Comparison of ENCODE assay signal across 17 cellular contexts in genomic region chr3:16239776-16240175, GRCh38. TPM values are rescaled to one million over a fixed set of nuclear protein-coding genes. Genes with fewer than 3 reads are reported as not detected.
DNase-seq lines count a peak whose midpoint lies in the region; ATAC-seq and TF ChIP-seq lines count a peak whose summit lies in the region.
"Had no signal": no experiment of that assay in that cellular context is flagged by ENCODE, and none has a peak within 500 bp of the region (broad histone marks: within the 10 kb centered on the region; RNA-seq: fewer than 3 reads in every experiment).

No MANE protein-coding gene starts in this region.

- peaks cover 5% of the 10 kb centered on the region for H3K27me3 Mint-ChIP-seq in activated T-helper 17 cell treated with anti-CD3 and anti-CD28 coated beads, Interleukin-2, amount 50 U/mL, for 72 hours
- H3K27me3 Mint-ChIP-seq: activated CD4-positive, alpha-beta memory T cell treated with anti-CD3 and anti-CD28 coated beads for 36 hours; activated naive CD8-positive, alpha-beta T cell; activated T-cell treated with anti-CD3 and anti-CD28 coated beads, Interleukin-2, amount 50 U/mL, for 24 hours had no signal

- H3K9me3 ChIP-seq in smooth muscle cell (replicated peaks; ENCODE audit: low read depth) = no peaks in the 10 kb centered on the region
- H3K9me3 ChIP-seq: BLaER1, tibial nerve had no signal

- no peak overlapping the region for H3K4me3 Mint-ChIP-seq in activated T-helper 17 cell treated with anti-CD3 and anti-CD28 coated beads, Interleukin-2, amount 50 U/mL, for 72 hours
- H3K4me3 Mint-ChIP-seq: activated CD4-positive, alpha-beta memory T cell treated with anti-CD3 and anti-CD28 coated beads for 36 hours; activated naive CD8-positive, alpha-beta T cell; activated T-cell treated with anti-CD3 and anti-CD28 coated beads, Interleukin-2, amount 50 U/mL, for 24 hours had no signal

- H3K4me1 Mint-ChIP-seq in activated T-helper 17 cell treated with anti-CD3 and anti-CD28 coated beads, Interleukin-2, amount 50 U/mL, for 72 hours = peaks cover 6% of the 10 kb centered on the region

- H3K9me3 Mint-ChIP-seq in activated T-helper 17 cell treated with anti-CD3 and anti-CD28 coated beads, Interleukin-2, amount 50 U/mL, for 72 hours = peaks cover 5% of the 10 kb centered on the region
- H3K9me3 Mint-ChIP-seq: activated CD4-positive, alpha-beta memory T cell treated with anti-CD3 and anti-CD28 coated beads for 36 hours; activated T-cell treated with anti-CD3 and anti-CD28 coated beads, Interleukin-2, amount 50 U/mL, for 24 hours had no signal

- H4K20me1 ChIP-seq in smooth muscle cell (ENCODE audit: low read depth) = no peaks in the 10 kb centered on the region
- H4K20me1 ChIP-seq: BLaER1 had no signal

- no peaks in the 10 kb centered on the region for H3K36me3 ChIP-seq in smooth muscle cell (ENCODE audit: low read depth)
- H3K36me3 ChIP-seq: BLaER1, tibial nerve had no signal

- H3K36me3 Mint-ChIP-seq in activated T-helper 17 cell treated with anti-CD3 and anti-CD28 coated beads, Interleukin-2, amount 50 U/mL, for 72 hours (ENCODE audit: low read depth) = no peaks in the 10 kb centered on the region
- H3K36me3 Mint-ChIP-seq: activated CD4-positive, alpha-beta memory T cell treated with anti-CD3 and anti-CD28 coated beads for 36 hours; activated naive CD8-positive, alpha-beta T cell had no signal

- H3K27ac Mint-ChIP-seq in activated T-helper 17 cell treated with anti-CD3 and anti-CD28 coated beads, Interleukin-2, amount 50 U/mL, for 72 hours = no peak overlapping the region
- H3K27ac Mint-ChIP-seq: activated CD4-positive, alpha-beta memory T cell treated with anti-CD3 and anti-CD28 coated beads for 36 hours; activated naive CD8-positive, alpha-beta T cell had no signal

- WGBS in smooth muscle cell (ENCODE audit: low lambda C conversion rate) = 14% methylated on average over 4 of the region's 4 CpGs

- no peaks in the 10 kb centered on the region for H3K27me3 ChIP-seq in smooth muscle cell (ENCODE audit: low read depth)
- H3K27me3 ChIP-seq: BLaER1, foreskin keratinocyte, tibial nerve had no signal

- H3K4me1 ChIP-seq in smooth muscle cell (ENCODE audit: low read depth) = peaks cover 11% of the 10 kb centered on the region

- peak overlapping the region; percentile 80 for H3K27ac ChIP-seq in smooth muscle cell (ENCODE audit: low read depth)
- H3K27ac ChIP-seq: BLaER1, foreskin keratinocyte had no signal

- H3F3A ChIP-seq in smooth muscle cell (ENCODE audit: low read depth) = peaks cover 12% of the 10 kb centered on the region

- H3K79me2 ChIP-seq in smooth muscle cell (ENCODE audit: low read depth) = no peaks in the 10 kb centered on the region

- DNase-seq in HFF-Myc (ENCODE audit: extremely low read depth, low read depth) (peak; percentile 48), fibroblast of peridontal ligament (ENCODE audit: extremely low read depth) (peak; percentile 49), smooth muscle cell (lab: John Stamatoyannopoulos, UW; ENCODE audit: unreplicated experiment) (no peak), ureter (ENCODE audit: low spot score) (no peak)
- DNase-seq: activated CD4-positive, alpha-beta memory T cell treated with anti-CD3 and anti-CD28 coated beads for 36 hours; activated T-cell treated with anti-CD3 and anti-CD28 coated beads, Interleukin-2, amount 50 U/mL, for 24 hours; DMS153; H7; NCI-H1105 treated with DMSO at 0.1 percent for 48 hours; stimulated activated CD4-positive, alpha-beta T cell treated with anti-CD3 and anti-CD28 coated beads, Interleukin-4, amount 100 ng/mL, for 4 hours had no signal

- no peak for TF ChIP-seq CTCF in HFF-Myc (IDR thresholded peaks at IDR 0.05; ENCODE audit: low read depth, low read length, missing control alignments)
- TF ChIP-seq CTCF in smooth muscle cell (IDR thresholded peaks at IDR 0.05; ENCODE audit: borderline replicate concordance, insufficient read depth, poor library complexity, severe bottlenecking) = no peak

- H2AFZ ChIP-seq in smooth muscle cell (ENCODE audit: low read depth) = peak overlapping the region; percentile 5

- H3K4me3 ChIP-seq in HFF-Myc (replicated peaks; ENCODE audit: low read depth, low read length) (no peak overlapping the region), smooth muscle cell (no peak overlapping the region)
- H3K4me3 ChIP-seq: BLaER1, tibial nerve had no signal

- peak overlapping the region; percentile 10 for H3K9ac ChIP-seq in smooth muscle cell (ENCODE audit: low read depth)
- H3K9ac ChIP-seq: BLaER1 had no signal

- peak overlapping the region; percentile 56 for H3K4me2 ChIP-seq in smooth muscle cell
- H3K4me2 ChIP-seq: BLaER1 had no signal

- ATAC-seq in activated T-helper 17 cell treated with anti-CD3 and anti-CD28 coated beads, Interleukin-2, amount 50 U/mL, for 72 hours (replicated peaks) = peak; percentile 23
- ATAC-seq in GM21723 (IDR thresholded peaks at IDR 0.05; ENCODE audit: unreplicated experiment) (no peak), HG03175 (IDR thresholded peaks at IDR 0.05; ENCODE audit: unreplicated experiment) (no peak)

RNA-seq across cellular contexts. Expression of gene DPH3, which starts 25.0 kb away (rescaled TPM):
- 10 to 100 TPM; 10.0 to 22.5 TPM for total RNA-seq in activated T-helper 17 cell treated with anti-CD3 and anti-CD28 coated beads, Interleukin-2, amount 50 U/mL, for 72 hours
- total RNA-seq in smooth muscle cell (42.9 and 44.7 TPM in 2 replicates), ureter (16.6 TPM)
- polyA plus RNA-seq in smooth muscle cell = 69.5 and 78.8 TPM in 2 replicates

RNA-seq across cellular contexts. Expression of gene OXNAD1, which starts 25.2 kb away (rescaled TPM):
- 10 to 100 TPM; 31.4 to 32.4 TPM for total RNA-seq in activated T-helper 17 cell treated with anti-CD3 and anti-CD28 coated beads, Interleukin-2, amount 50 U/mL, for 72 hours
- total RNA-seq in smooth muscle cell (13.3 and 15.7 TPM in 2 replicates), ureter (22.3 TPM)
- 9.2 and 12.4 TPM in 2 replicates for polyA plus RNA-seq in smooth muscle cell

Comparison
In these comparisons a context has a peak if more than half of its experiments do, and no peak if none do; other contexts are left out.
1. DNase-seq: peak in HFF-Myc (single experiment) and fibroblast of peridontal ligament (single experiment); none in smooth muscle cell (single experiment) and ureter (single experiment).